Comparison of ENCODE assay signal across 12 cellular contexts in genomic region chr16:77043076-77043475, GRCh38.
DNase-seq lines count a peak whose midpoint lies in the region; ATAC-seq, FAIRE-seq and TF ChIP-seq lines count a peak whose summit lies in the region.
"Had no signal": no experiment of that assay in that cellular context is flagged by ENCODE, and none has a peak within 500 bp of the region (broad histone marks: within the 10 kb centered on the region; RNA-seq: fewer than 3 reads in every experiment).

No MANE protein-coding gene starts in this region.

- no peaks in the 10 kb centered on the region for H3F3A ChIP-seq in PC-3 (ENCODE audit: low read length, unreplicated experiment)

- FAIRE-seq in HTR-8/SVneo (lab: Jason Lieb, UNC) (no peak), GM19239 (lab: Jason Lieb, UNC) (no peak)

- H3K36me3 ChIP-seq in PC-3 (ENCODE audit: low read depth, low read length) = no peaks in the 10 kb centered on the region
- H3K36me3 ChIP-seq: SJCRH30, uterus had no signal

- H3K27me3 ChIP-seq in PC-3 (ENCODE audit: low read length) = peaks cover 34% of the 10 kb centered on the region
- H3K27me3 ChIP-seq: SJCRH30, uterus had no signal

- H2AFZ ChIP-seq in PC-3 (ENCODE audit: low read length) = no peak overlapping the region

- DNase-seq in AG09319 (ENCODE audit: extremely low read depth, low read depth) (peak; percentile 8), HFF-Myc (ENCODE audit: extremely low read depth, low read depth) (peak; percentile 6), PC-3 (peak; percentile 43), fibroblast of peridontal ligament (ENCODE audit: extremely low read depth) (peak; percentile 51), HTR-8/SVneo (ENCODE audit: insufficient read length, low spot score) (no peak), NCI-H774 (lab: John Stamatoyannopoulos, UW) (no peak), GM19239 (ENCODE audit: insufficient read length, low spot score) (no peak), GF-D8 (lab: John Stamatoyannopoulos, UW) (no peak)
- DNase-seq: activated naive CD4-positive, alpha-beta T cell treated with Interleukin-2 at 50 U/mL for 16 hours; stimulated activated CD4-positive, alpha-beta T cell treated with anti-CD3 and anti-CD28 coated beads, Interleukin-15, amount 100 ng/mL, for 24 hours; uterus had no signal

- TF ChIP-seq CTCF in AG09319 (IDR thresholded peaks at IDR 0.05; ENCODE audit: low read depth, low read length) (peak; percentile 46), HFF-Myc (IDR thresholded peaks at IDR 0.05; ENCODE audit: low read depth, low read length, missing control alignments) (peak; percentile 40), PC-3 (conservative IDR thresholded peaks at IDR 0.05; ENCODE audit: low read depth, low read length) (peak; percentile 61)

- H3K4me3 ChIP-seq in HFF-Myc (replicated peaks; ENCODE audit: low read depth, low read length) (no peak overlapping the region), PC-3 (ENCODE audit: low read length) (no peak overlapping the region)
- H3K4me3 ChIP-seq: SJCRH30, uterus had no signal

- no TSS peak for BruUV-seq in PC-3 (replicated peaks; lab: Mats Ljungman, UMichigan)

- no peaks in the 10 kb centered on the region for H4K20me1 ChIP-seq in PC-3 (ENCODE audit: low read length)

- no peak overlapping the region for H3K27ac ChIP-seq in PC-3 (ENCODE audit: low read length)
- H3K27ac ChIP-seq: SJCRH30, uterus had no signal

- peak; percentile 31; the same call in 1 of the 2 replicates for ATAC-seq in PC-3

- CTCF ChIA-PET in PC-3 (lab: Charles Lee) = no interaction called here

- no peak overlapping the region for H3K4me2 ChIP-seq in PC-3 (ENCODE audit: low read length)

- intact Hi-C loops in PC-3 (cut with micrococcal nuclease) = loop anchor here (1.0 to 10.0 kb wide), 4 partner anchors 132 to 1258 kb away; no protein-coding TSS in a partner anchor

- no peaks in the 10 kb centered on the region for H3K9me2 ChIP-seq in PC-3 (replicated peaks; ENCODE audit: low read length)

- POLR2A ChIA-PET in PC-3 (lab: Charles Lee; ENCODE audit: unreplicated experiment) = no interaction called here

- no peak overlapping the region for H3K9ac ChIP-seq in PC-3 (ENCODE audit: low read length)

- no peaks in the 10 kb centered on the region for H3K79me2 ChIP-seq in PC-3 (ENCODE audit: low read length)

- no peaks in the 10 kb centered on the region for H3K4me1 ChIP-seq in PC-3 (ENCODE audit: insufficient read depth, low read length)
- H3K4me1 ChIP-seq: SJCRH30, uterus had no signal

- H3K9me3 ChIP-seq in PC-3 (ENCODE audit: low read length) = no peaks in the 10 kb centered on the region
- H3K9me3 ChIP-seq: SJCRH30, uterus had no signal

Comparison
In these comparisons a context has a peak if more than half of its experiments do, and no peak if none do; other contexts are left out.
1. DNase-seq: peak in AG09319 (single experiment), HFF-Myc (single experiment), PC-3 (single experiment) and fibroblast of peridontal ligament (single experiment); none in HTR-8/SVneo (single experiment), NCI-H774 (single experiment), GM19239 (single experiment) and GF-D8 (single experiment).
2. Peak in every context shown above with its lines, with median percentiles within 50 percentile points of each other: CTCF ChIP-seq.